Comparison of ENCODE assay signal across 15 cellular contexts in the genomic region with DNA sequence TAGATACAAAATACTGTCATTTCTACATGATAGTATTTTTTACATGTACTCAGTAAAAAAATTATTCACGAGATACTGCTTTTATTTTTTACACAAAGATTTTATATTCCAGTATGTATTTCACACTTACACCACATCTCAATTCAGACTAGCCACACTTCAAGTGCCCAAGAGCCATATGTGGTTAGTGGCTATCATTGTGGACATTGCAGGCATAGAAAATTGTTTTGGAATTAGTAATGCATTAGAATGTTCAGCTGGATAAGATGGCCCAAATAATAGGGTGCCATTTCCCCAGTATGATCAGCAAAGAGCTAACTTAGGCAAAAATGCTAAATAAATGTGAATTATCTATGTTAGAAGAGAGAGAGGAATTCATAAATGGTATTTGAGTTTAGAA.
DNase-seq lines count a peak whose midpoint lies in the region; ATAC-seq and TF ChIP-seq lines count a peak whose summit lies in the region.
"Had no signal": no experiment of that assay in that cellular context is flagged by ENCODE, and none has a peak within 500 bp of the region (broad histone marks: within the 10 kb centered on the region; RNA-seq: fewer than 3 reads in every experiment).

No MANE protein-coding gene starts in this region.

- peaks cover 50% of the 10 kb centered on the region for H3K27me3 Mint-ChIP-seq in T-helper 17 cell

- no peak overlapping the region for H3K9ac ChIP-seq in rectal smooth muscle tissue (ENCODE audit: low read length)

- H3K27me3 ChIP-seq in rectal smooth muscle tissue (ENCODE audit: control insufficient read depth, insufficient read depth, low read length) = no peaks in the 10 kb centered on the region
- no peaks in the 10 kb centered on the region for H3K27me3 ChIP-seq in esophagus muscularis mucosa

- intact Hi-C loops in esophagus muscularis mucosa (cut with DNase I) = loop anchor here (10.0 kb wide), 1 partner anchor 57 kb away; no protein-coding TSS in a partner anchor

- no peak for TF ChIP-seq EP300 in esophagus muscularis mucosa (IDR thresholded peaks at IDR 0.05)

- ATAC-seq in T-helper 17 cell = no peak
- ATAC-seq: GM12878 had no signal

- in situ Hi-C loops in astrocyte of the spinal cord (cut with HindIII; ENCODE audit: low sequenced_read_pairs) = no loop called here

- H3K4me1 Mint-ChIP-seq in T-helper 17 cell = no peaks in the 10 kb centered on the region
- H3K4me1 Mint-ChIP-seq: B cell had no signal

- no peak overlapping the region for H3K4me3 ChIP-seq in astrocyte of the spinal cord (ENCODE audit: low read depth, low read length)
- no peak overlapping the region for H3K4me3 ChIP-seq in rectal smooth muscle tissue (ENCODE audit: low read length)
- H3K4me3 ChIP-seq in esophagus muscularis mucosa = no peak overlapping the region
- H3K4me3 ChIP-seq: GM12878 had no signal

- no peak overlapping the region for H3K27ac Mint-ChIP-seq in T-helper 17 cell
- H3K27ac Mint-ChIP-seq: B cell; CD4-positive, alpha-beta T cell had no signal

- WGBS in esophagus muscularis mucosa = 82% methylated on average over 1 of the region's 1 CpG

- H3K4me1 ChIP-seq in rectal smooth muscle tissue (ENCODE audit: control insufficient read depth, insufficient read depth, low read length) (peaks cover 53% of the 10 kb centered on the region), esophagus muscularis mucosa (peaks cover 0 to 77% (median 68%) of the 10 kb centered on the region in 4 donors)

- H3K36me3 ChIP-seq in rectal smooth muscle tissue (ENCODE audit: control insufficient read depth, insufficient read depth, low read length) (no peaks in the 10 kb centered on the region), esophagus muscularis mucosa (no peaks in the 10 kb centered on the region)

- no peaks in the 10 kb centered on the region for H3K9me3 ChIP-seq in T-helper 17 cell (ENCODE audit: control insufficient read depth, low read length, poor library complexity, severe bottlenecking)
- no peaks in the 10 kb centered on the region for H3K9me3 ChIP-seq in esophagus muscularis mucosa

- no peak overlapping the region for H3K4me3 Mint-ChIP-seq in T-helper 17 cell
- H3K4me3 Mint-ChIP-seq: B cell; CD4-positive, alpha-beta T cell had no signal

- TF ChIP-seq CTCF in astrocyte of the spinal cord (IDR thresholded peaks at IDR 0.05; ENCODE audit: low read depth, low read length) (no peak), esophagus muscularis mucosa (IDR thresholded peaks at IDR 0.05) (no peak)

- peak; percentile 68 for DNase-seq in RPMI7951 (ENCODE audit: low read depth)
- peak; percentile 29 for DNase-seq in astrocyte of the spinal cord (ENCODE audit: low read depth, low spot score)
- DNase-seq in T-helper 17 cell = no peak
- no peak for DNase-seq in anterior cingulate cortex (lab: John Stamatoyannopoulos, UW)
- no peak for DNase-seq in NCI-H82 treated with DMSO at 0.1 percent for 48 hours (lab: John Stamatoyannopoulos, UW; ENCODE audit: unreplicated experiment)
- DNase-seq in esophagus muscularis mucosa (ENCODE audit: extremely low spot score) = no peak
- DNase-seq: C1 segment of cervical spinal cord; Calu3; CD4-positive, alpha-beta T cell; DMS 273 treated with DMSO at 0.1 percent for 48 hours; HCEC 1CT had no signal

- no peaks in the 10 kb centered on the region for H3K36me3 Mint-ChIP-seq in T-helper 17 cell (ENCODE audit: low read depth)

- H3K27ac ChIP-seq in rectal smooth muscle tissue (ENCODE audit: low read depth, low read length) (peak overlapping the region; percentile 76), esophagus muscularis mucosa (replicated peaks in 1 of 4) (peak overlapping the region in 1 of 4 donors; percentile 81)
- H3K27ac ChIP-seq: HL-60 had no signal

- TF ChIP-seq POLR2A in esophagus muscularis mucosa (IDR thresholded peaks at IDR 0.05; ENCODE audit: low read depth) = no peak

Comparison
In these comparisons a context has a peak if more than half of its experiments do, and no peak if none do; other contexts are left out.
1. DNase-seq: peak in RPMI7951 (single experiment) and astrocyte of the spinal cord (single experiment); none in T-helper 17 cell (0 of 3), anterior cingulate cortex (0 of 58), NCI-H82 treated with DMSO at 0.1 percent for 48 hours (single experiment) and esophagus muscularis mucosa (single experiment).